8 cellular contexts compared by ENCODE assay signal in genomic region chr6:125904871-125905270, GRCh38. TPM values are rescaled to one million over a fixed set of nuclear protein-coding genes. Genes with fewer than 3 reads are reported as not detected.
A peak's percentile ranks its signal among the peaks of the same experiment; 100 is the strongest.
DNase-seq lines count a peak whose midpoint lies in the region; ATAC-seq and TF ChIP-seq lines count a peak whose summit lies in the region.

No MANE protein-coding gene starts in this region.

- peak; percentile 77 for ATAC-seq in GM19025 (IDR thresholded peaks at IDR 0.05; ENCODE audit: low read depth, unreplicated experiment)
- peak; percentile 60 for ATAC-seq in HG03139 (IDR thresholded peaks at IDR 0.05; ENCODE audit: unreplicated experiment)
- ATAC-seq in activated CD8-positive, alpha-beta T cell treated with anti-CD3 and anti-CD28 coated beads, Interleukin-2, amount 10 ng/mL, durations not matched to agents 7 days and 5 days, result peak; percentile 82
- no peak for ATAC-seq in GM19324 (IDR thresholded peaks at IDR 0.05; ENCODE audit: low FRiP score, unreplicated experiment)
- ATAC-seq in naive thymus-derived CD8-positive, alpha-beta T cell, result no peak

- H3K36me3 ChIP-seq in osteoblast (ENCODE audit: insufficient read depth, low read length), result peaks cover under 1% of the 10 kb centered on the region

- H3K27me3 ChIP-seq in osteoblast (ENCODE audit: insufficient read depth, low read length), result no peaks in the 10 kb centered on the region

- H3K27ac ChIP-seq in osteoblast (ENCODE audit: low read depth, low read length), result no peak overlapping the region

- TF ChIP-seq CTCF in osteoblast (IDR thresholded peaks at IDR 0.05; ENCODE audit: extremely low read depth, low read depth, low read length) (no peak), chondrocyte (IDR thresholded peaks at IDR 0.05) (no peak)

- H3K36me3 Mint-ChIP-seq in activated CD8-positive, alpha-beta T cell treated with anti-CD3 and anti-CD28 coated beads, Interleukin-2, amount 10 ng/mL, durations not matched to agents 7 days and 5 days (ENCODE audit: low read depth), result peaks cover 10% of the 10 kb centered on the region
- H3K36me3 Mint-ChIP-seq in naive thymus-derived CD8-positive, alpha-beta T cell, result peaks cover 0 to 27% (median 1%) of the 10 kb centered on the region in 3 donors
- peaks cover 48% of the 10 kb centered on the region for H3K36me3 Mint-ChIP-seq in chondrocyte (ENCODE audit: low read depth)

- no peaks in the 10 kb centered on the region for H3K9me3 ChIP-seq in osteoblast (ENCODE audit: low read depth, low read length)

- no peaks in the 10 kb centered on the region for H3K79me2 ChIP-seq in osteoblast (ENCODE audit: insufficient read depth, low read length)

- no peaks in the 10 kb centered on the region for H4K20me1 ChIP-seq in osteoblast (ENCODE audit: insufficient read depth, low read length)

- no peak overlapping the region for H3K4me2 ChIP-seq in osteoblast (ENCODE audit: insufficient read depth, low read length)

- no peak overlapping the region for H3K4me3 ChIP-seq in osteoblast (ENCODE audit: insufficient read depth, low read length)

- no peaks in the 10 kb centered on the region for H3K27me3 Mint-ChIP-seq in activated CD8-positive, alpha-beta T cell treated with anti-CD3 and anti-CD28 coated beads, Interleukin-2, amount 10 ng/mL, durations not matched to agents 7 days and 5 days (ENCODE audit: low read depth)
- H3K27me3 Mint-ChIP-seq in naive thymus-derived CD8-positive, alpha-beta T cell, result no peaks in the 10 kb centered on the region
- H3K27me3 Mint-ChIP-seq in chondrocyte (ENCODE audit: low read depth), result no peaks in the 10 kb centered on the region

- H3K4me3 Mint-ChIP-seq in activated CD8-positive, alpha-beta T cell treated with anti-CD3 and anti-CD28 coated beads, Interleukin-2, amount 10 ng/mL, durations not matched to agents 7 days and 5 days, result no peak overlapping the region
- H3K4me3 Mint-ChIP-seq in naive thymus-derived CD8-positive, alpha-beta T cell, result no peak overlapping the region
- no peak overlapping the region for H3K4me3 Mint-ChIP-seq in chondrocyte (ENCODE audit: unreplicated experiment)

- no peak overlapping the region for H2AFZ ChIP-seq in osteoblast (ENCODE audit: low read length)

- H3K4me1 ChIP-seq in osteoblast (ENCODE audit: insufficient read depth, low read length), result peaks cover 8% of the 10 kb centered on the region

- CTCF ChIA-PET in activated CD8-positive, alpha-beta T cell treated with anti-CD3 and anti-CD28 coated beads, Interleukin-2, amount 10 ng/mL, durations not matched to agents 7 days and 5 days (lab: Charles Lee), result interaction anchor here (0.6 to 4.9 kb wide), 14 partner anchors 9 to 124 kb away, joined by 3 to 47 read pairs (median 6); partner anchors contain the start of genes HINT3 and NCOA7

- POLR2A ChIA-PET in activated CD8-positive, alpha-beta T cell treated with anti-CD3 and anti-CD28 coated beads, Interleukin-2, amount 10 ng/mL, durations not matched to agents 7 days and 5 days (lab: Charles Lee), result interaction anchor here (1.2 kb wide), 1 partner anchor 114 kb away, joined by 8 read pairs; the partner anchor contains the start of gene NCOA7
- POLR2A ChIA-PET in naive thymus-derived CD8-positive, alpha-beta T cell (lab: Charles Lee), result no interaction called here

- H3K27ac Mint-ChIP-seq in activated CD8-positive, alpha-beta T cell treated with anti-CD3 and anti-CD28 coated beads, Interleukin-2, amount 10 ng/mL, durations not matched to agents 7 days and 5 days, result no peak overlapping the region
- H3K27ac Mint-ChIP-seq in naive thymus-derived CD8-positive, alpha-beta T cell, result peak overlapping the region in 1 of 10 donors; percentile 54
- no peak overlapping the region for H3K27ac Mint-ChIP-seq in chondrocyte (ENCODE audit: unreplicated experiment)

- no peaks in the 10 kb centered on the region for H3K9me3 Mint-ChIP-seq in activated CD8-positive, alpha-beta T cell treated with anti-CD3 and anti-CD28 coated beads, Interleukin-2, amount 10 ng/mL, durations not matched to agents 7 days and 5 days (ENCODE audit: insufficient read depth)
- no peaks in the 10 kb centered on the region for H3K9me3 Mint-ChIP-seq in naive thymus-derived CD8-positive, alpha-beta T cell
- no peaks in the 10 kb centered on the region for H3K9me3 Mint-ChIP-seq in chondrocyte (ENCODE audit: low read depth)

- DNase-seq in activated CD8-positive, alpha-beta T cell treated with anti-CD3 and anti-CD28 coated beads, Interleukin-2, amount 10 ng/mL, durations not matched to agents 7 days and 5 days, result peak; percentile 56
- peak; percentile 66 for DNase-seq in osteoblast (ENCODE audit: insufficient read length, low spot score, missing footprints)
- DNase-seq in CD1c-positive myeloid dendritic cell (ENCODE audit: extremely low spot score), result no peak
- DNase-seq in naive thymus-derived CD8-positive, alpha-beta T cell, result no peak
- no peak for DNase-seq in chondrocyte (ENCODE audit: low spot score)

- H3K4me1 Mint-ChIP-seq in activated CD8-positive, alpha-beta T cell treated with anti-CD3 and anti-CD28 coated beads, Interleukin-2, amount 10 ng/mL, durations not matched to agents 7 days and 5 days (ENCODE audit: low read depth), result peaks cover 32% of the 10 kb centered on the region
- peaks cover 0 to 6% (median 3%) of the 10 kb centered on the region in 4 donors for H3K4me1 Mint-ChIP-seq in naive thymus-derived CD8-positive, alpha-beta T cell
- H3K4me1 Mint-ChIP-seq in chondrocyte (ENCODE audit: low read depth), result peaks cover 10% of the 10 kb centered on the region

RNA-seq across cellular contexts. Expression of gene HINT3, which starts 51.7 kb away (rescaled TPM):
- total RNA-seq in activated CD8-positive, alpha-beta T cell treated with anti-CD3 and anti-CD28 coated beads, Interleukin-2, amount 10 ng/mL, durations not matched to agents 7 days and 5 days, result 1 to 10 TPM; 8.0 to 9.1 TPM
- 30.4 and 32.4 TPM in 2 replicates for total RNA-seq in osteoblast
- total RNA-seq in naive thymus-derived CD8-positive, alpha-beta T cell, result 10 to 100 TPM; 11.8 to 12.7 TPM
- polyA plus RNA-seq in naive thymus-derived CD8-positive, alpha-beta T cell, result 10 to 100 TPM in 1 of 3 donors, 1 to 10 TPM in 2; 7.9 to 10.4 (median 8.5) TPM
- total RNA-seq in chondrocyte, result 15.7 to 19.7 TPM (median 19.3 TPM) in 3 replicates

Comparison
In these comparisons a context has a peak if more than half of its experiments do, and no peak if none do; other contexts are left out.
1. ATAC-seq: peak in GM19025 (single experiment), HG03139 (single experiment) and activated CD8-positive, alpha-beta T cell treated with anti-CD3 and anti-CD28 coated beads, Interleukin-2, amount 10 ng/mL, durations not matched to agents 7 days and 5 days (single experiment); none in GM19324 (single experiment) and naive thymus-derived CD8-positive, alpha-beta T cell (0 of 2).
2. DNase-seq: peak in activated CD8-positive, alpha-beta T cell treated with anti-CD3 and anti-CD28 coated beads, Interleukin-2, amount 10 ng/mL, durations not matched to agents 7 days and 5 days (single experiment) and osteoblast (single experiment); none in CD1c-positive myeloid dendritic cell (single experiment), naive thymus-derived CD8-positive, alpha-beta T cell (0 of 10) and chondrocyte (single experiment).